In the genomic region with DNA sequence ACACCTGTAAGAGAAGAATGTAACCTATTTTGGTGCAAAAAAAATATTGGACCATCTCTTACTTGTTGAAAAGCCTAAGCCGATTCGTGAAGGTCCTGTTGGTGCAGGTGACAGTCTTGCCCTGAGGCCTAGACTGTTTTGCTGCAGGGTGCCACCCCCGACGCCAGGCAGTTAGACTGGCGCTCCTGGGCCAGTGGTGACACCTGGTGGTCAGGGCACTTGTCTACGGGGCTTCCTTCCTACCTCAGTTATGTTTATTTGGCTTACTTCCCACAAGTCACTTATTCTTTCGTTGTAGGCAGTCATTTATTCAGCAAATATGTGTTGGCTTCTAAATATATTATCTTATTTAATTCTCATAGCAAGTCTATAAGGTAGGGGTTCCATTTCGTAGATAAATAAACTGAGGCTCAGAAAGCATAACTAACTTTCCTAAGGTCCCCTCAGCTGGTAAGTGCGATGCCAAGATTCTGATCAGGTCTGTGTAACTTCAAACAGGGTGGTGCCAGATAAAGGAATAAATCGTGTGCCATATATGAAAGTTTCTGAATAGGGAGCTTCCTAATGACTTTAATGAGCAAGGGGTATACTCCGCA, we compare ENCODE assay signal across 1 cellular context.
TF ChIP-seq lines count a peak whose summit lies in the region.

No MANE protein-coding gene starts in this region.

TF ChIP-seq in IMR-90, 13 proteins besides CTCF, POLR2A, EP300 and RAD21:
- TF ChIP-seq RFX5 (IDR thresholded peaks at IDR 0.05; ENCODE audit: low read depth, low read length) (no peak), CEBPB (IDR thresholded peaks at IDR 0.05; ENCODE audit: low read depth, low read length) (no peak), MAZ (IDR thresholded peaks at IDR 0.05; ENCODE audit: borderline replicate concordance, low read depth, low read length) (no peak), RCOR1 (IDR thresholded peaks at IDR 0.05; ENCODE audit: insufficient replicate concordance, low read length) (no peak), MXI1 (IDR thresholded peaks at IDR 0.05; ENCODE audit: borderline replicate concordance, low read depth, low read length) (no peak), FOS (IDR thresholded peaks at IDR 0.05; ENCODE audit: low read depth, low read length) (no peak), MAFK (IDR thresholded peaks at IDR 0.05; ENCODE audit: low read depth, low read length) (no peak)
- TF ChIP-seq, protein P1, sequence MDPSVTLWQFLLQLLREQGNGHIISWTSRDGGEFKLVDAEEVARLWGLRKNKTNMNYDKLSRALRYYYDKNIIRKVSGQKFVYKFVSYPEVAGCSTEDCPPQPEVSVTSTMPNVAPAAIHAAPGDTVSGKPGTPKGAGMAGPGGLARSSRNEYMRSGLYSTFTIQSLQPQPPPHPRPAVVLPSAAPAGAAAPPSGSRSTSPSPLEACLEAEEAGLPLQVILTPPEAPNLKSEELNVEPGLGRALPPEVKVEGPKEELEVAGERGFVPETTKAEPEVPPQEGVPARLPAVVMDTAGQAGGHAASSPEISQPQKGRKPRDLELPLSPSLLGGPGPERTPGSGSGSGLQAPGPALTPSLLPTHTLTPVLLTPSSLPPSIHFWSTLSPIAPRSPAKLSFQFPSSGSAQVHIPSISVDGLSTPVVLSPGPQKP (IDR thresholded peaks at IDR 0.05; ENCODE audit: borderline replicate concordance, low read depth, low read length) = no peak
